In genomic region chr15:24962880-24963279, GRCh38 we compare ENCODE assay signal across 19 cellular contexts. TPM values are rescaled to one million over a fixed set of nuclear protein-coding genes. Genes with fewer than 3 reads are reported as not detected.
DNase-seq lines count a peak whose midpoint lies in the region; ATAC-seq, FAIRE-seq and TF ChIP-seq lines count a peak whose summit lies in the region.
"Had no signal": no experiment of that assay in that cellular context is flagged by ENCODE, and none has a peak within 500 bp of the region (broad histone marks: within the 10 kb centered on the region; RNA-seq: fewer than 3 reads in every experiment).

No MANE protein-coding gene starts in this region.

- H3K9me3 Mint-ChIP-seq in GM23338, result peaks cover 60% of the 10 kb centered on the region
- peaks cover 20% of the 10 kb centered on the region for H3K9me3 Mint-ChIP-seq in WTC11

- FAIRE-seq in GM12891 (lab: Jason Lieb, UNC), result peak; percentile 5
- FAIRE-seq: GM18507, H1 had no signal

- H3K4me1 Mint-ChIP-seq in GM23338, result peaks cover 43% of the 10 kb centered on the region; the same call in 2 of the 3 replicates
- peaks cover 64% of the 10 kb centered on the region for H3K4me1 Mint-ChIP-seq in WTC11

- TF ChIP-seq CTCF in GM23338 (conservative IDR thresholded peaks at IDR 0.05; ENCODE audit: low read depth in 2 of 2), result no peak
- no peak for TF ChIP-seq CTCF in WTC11 (IDR thresholded peaks at IDR 0.05)
- no peak for TF ChIP-seq CTCF in gastrocnemius medialis (IDR thresholded peaks at IDR 0.05 in 4 of 5, conservative IDR thresholded peaks at IDR 0.05 in 1 of 5)
- TF ChIP-seq CTCF in hepatocyte (IDR thresholded peaks at IDR 0.05; ENCODE audit: poor library complexity), result no peak

- H3K27ac ChIP-seq in GM23338 (ENCODE audit: low read depth), result no peak overlapping the region; the same call in 1 of the 2 replicates
- peak overlapping the region in 3 of 4 donors; percentile 2 to 96 (median 95) for H3K27ac ChIP-seq in gastrocnemius medialis
- no peak overlapping the region for H3K27ac ChIP-seq in hepatocyte

- peaks cover 96% of the 10 kb centered on the region for H3K36me3 Mint-ChIP-seq in GM23338 (ENCODE audit: low read depth)
- H3K36me3 Mint-ChIP-seq in WTC11, result peaks cover 90% of the 10 kb centered on the region

- CTCF ChIA-PET in WTC11 (lab: Charles Lee), result interaction anchor here (0.6 kb wide), 1 partner anchor 13 kb away, joined by 3 read pairs; no protein-coding TSS in a partner anchor

- H4K20me1 ChIP-seq in GM23338 (replicated peaks; ENCODE audit: insufficient read depth), result peaks cover 30% of the 10 kb centered on the region
- peaks cover 37% of the 10 kb centered on the region for H4K20me1 ChIP-seq in hepatocyte (ENCODE audit: insufficient read depth, poor library complexity, severe bottlenecking)

- peaks cover 100% of the 10 kb centered on the region for H3K79me2 ChIP-seq in GM23338 (replicated peaks; ENCODE audit: insufficient read depth)
- peaks cover 95% of the 10 kb centered on the region for H3K79me2 ChIP-seq in hepatocyte

- H3K4me1 ChIP-seq in GM23338 (ENCODE audit: insufficient read depth), result peaks cover 19% of the 10 kb centered on the region
- H3K4me1 ChIP-seq in gastrocnemius medialis, result peaks cover 0 to 11% of the 10 kb centered on the region in 2 donors
- H3K4me1 ChIP-seq in hepatocyte (ENCODE audit: insufficient read depth), result no peaks in the 10 kb centered on the region

- H3K9me3 ChIP-seq in gastrocnemius medialis, result no peaks in the 10 kb centered on the region
- H3K9me3 ChIP-seq in hepatocyte (ENCODE audit: low read depth), result no peaks in the 10 kb centered on the region

- H3K4me3 Mint-ChIP-seq in GM23338 (peak overlapping the region; percentile 25), WTC11 (peak overlapping the region; percentile 45)
- H3K4me3 Mint-ChIP-seq: CD4-positive, alpha-beta memory T cell had no signal

- intact Hi-C loops in gastrocnemius medialis (cut with DNase I; ENCODE audit: low total_unique reads), result no loop called here

- H3K27ac Mint-ChIP-seq in GM23338, result no peak overlapping the region; the same call in 1 of the 2 replicates
- peak overlapping the region; percentile 53 for H3K27ac Mint-ChIP-seq in WTC11
- H3K27ac Mint-ChIP-seq: CD4-positive, alpha-beta memory T cell had no signal

- H3F3A ChIP-seq in GM23338 (replicated peaks; ENCODE audit: low read depth), result peaks cover 3% of the 10 kb centered on the region; the same call in 1 of the 2 replicates

- ATAC-seq in GM23338 (no peak), WTC11 (no peak), gastrocnemius medialis (no peak)

- H3K27me3 Mint-ChIP-seq in GM23338 (ENCODE audit: insufficient read depth, low read depth, poor library complexity), result peaks cover 7% of the 10 kb centered on the region
- H3K27me3 Mint-ChIP-seq in WTC11 (ENCODE audit: low read depth), result peaks cover 2% of the 10 kb centered on the region; the same call in 1 of the 2 replicates
- H3K27me3 Mint-ChIP-seq: CD4-positive, alpha-beta memory T cell had no signal

- no peak overlapping the region for H3K4me3 ChIP-seq in GM23338
- H3K4me3 ChIP-seq in gastrocnemius medialis, result no peak overlapping the region
- no peak overlapping the region for H3K4me3 ChIP-seq in hepatocyte

- WGBS in hepatocyte (ENCODE audit: low lambda C conversion rate, missing lambda C conversion rate), result 82% methylated on average over 4 of the region's 4 CpGs

- peaks cover 67% of the 10 kb centered on the region for H3K36me3 ChIP-seq in GM23338 (ENCODE audit: insufficient read depth)
- H3K36me3 ChIP-seq in gastrocnemius medialis, result peaks cover 0 to 17% of the 10 kb centered on the region in 2 donors
- H3K36me3 ChIP-seq in hepatocyte (replicated peaks; ENCODE audit: insufficient read depth, low read depth), result peaks cover 2% of the 10 kb centered on the region

- DNase-seq in GM12891 (ENCODE audit: insufficient read length, low spot score) (no peak), GM23338 (ENCODE audit: low spot score) (no peak), WTC11 (ENCODE audit: low spot score) (no peak), gastrocnemius medialis (no peak), retina (no peak), hepatocyte (ENCODE audit: low spot score) (no peak)
- DNase-seq: C1 segment of cervical spinal cord; Calu3; CD4-positive, alpha-beta memory T cell; COR-L47; DMS53; DMS79 treated with DMSO at 0.1 percent for 48 hours; GF-D8; H7; HCEC 1CT had no signal

- TF ChIP-seq POLR2A in GM12891 (IDR thresholded peaks at IDR 0.05; ENCODE audit: low read depth, low read length) (no peak), gastrocnemius medialis (IDR thresholded peaks at IDR 0.05) (no peak)

- in situ Hi-C loops in gastrocnemius medialis (cut with MboI; ENCODE audit: low sequenced_read_pairs in 4 of 4), result no loop called here

- H2AFZ ChIP-seq in GM23338, result no peak overlapping the region
- no peak overlapping the region for H2AFZ ChIP-seq in hepatocyte

- H3K27me3 ChIP-seq in GM23338 (ENCODE audit: insufficient read depth), result no peaks in the 10 kb centered on the region
- no peaks in the 10 kb centered on the region for H3K27me3 ChIP-seq in gastrocnemius medialis
- no peaks in the 10 kb centered on the region for H3K27me3 ChIP-seq in hepatocyte

- POLR2A ChIA-PET in WTC11 (lab: Charles Lee), result interaction anchor here (0.6 kb wide), 2 partner anchors 79 to 972 kb away, joined by 3 read pairs; no protein-coding TSS in a partner anchor

- H3K4me2 ChIP-seq in GM23338, result no peak overlapping the region
- no peak overlapping the region for H3K4me2 ChIP-seq in hepatocyte

- H3K9me2 ChIP-seq in GM23338 (ENCODE audit: insufficient read depth) (no peaks in the 10 kb centered on the region), hepatocyte (replicated peaks; ENCODE audit: insufficient read depth) (no peaks in the 10 kb centered on the region)

TF ChIP-seq in GM12891, 5 proteins besides CTCF, POLR2A, EP300 and RAD21:
- TF ChIP-seq TAF1 (IDR thresholded peaks at IDR 0.05; ENCODE audit: low read depth, low read length), result no peak
- TF ChIP-seq POU2F2 (IDR thresholded peaks at IDR 0.05; ENCODE audit: low read depth, low read length), result no peak
- TF ChIP-seq POLR2AphosphoS5 (IDR thresholded peaks at IDR 0.05; ENCODE audit: low read depth, low read length), result no peak
- no peak for TF ChIP-seq PAX5 (IDR thresholded peaks at IDR 0.05; ENCODE audit: insufficient read depth, low read length, severe bottlenecking)
- no peak for TF ChIP-seq SPI1 (IDR thresholded peaks at IDR 0.05; ENCODE audit: low read depth, low read length)

TF ChIP-seq in GM23338, 12 proteins besides CTCF, POLR2A, EP300 and RAD21 (continues in another document):
- no peak for TF ChIP-seq ZNF331 (CRISPR knock-in tag; IDR thresholded peaks at IDR 0.05; ENCODE audit: low read depth)
- no peak for TF ChIP-seq ZNF114 (CRISPR knock-in tag; IDR thresholded peaks at IDR 0.05)
- no peak for TF ChIP-seq ETS1 (IDR thresholded peaks at IDR 0.05)

TF ChIP-seq in WTC11, 78 proteins besides CTCF, POLR2A, EP300 and RAD21 (continues in another document):
- TF ChIP-seq ZNF317 (CRISPR knock-in tag; IDR thresholded peaks at IDR 0.05; ENCODE audit: borderline replicate concordance, low read depth) (no peak), MYBL2 (CRISPR knock-in tag; IDR thresholded peaks at IDR 0.05) (no peak), ZNF263 (CRISPR knock-in tag; IDR thresholded peaks at IDR 0.05; ENCODE audit: low read depth) (no peak), ARID4B (CRISPR knock-in tag; IDR thresholded peaks at IDR 0.05; ENCODE audit: borderline replicate concordance) (no peak), HMGA2 (CRISPR knock-in tag; IDR thresholded peaks at IDR 0.05) (no peak), IRF2 (CRISPR knock-in tag; IDR thresholded peaks at IDR 0.05; ENCODE audit: borderline replicate concordance, low read depth) (no peak), PRRX2 (CRISPR knock-in tag; IDR thresholded peaks at IDR 0.05) (no peak), RELA (CRISPR knock-in tag; IDR thresholded peaks at IDR 0.05; ENCODE audit: borderline replicate concordance) (no peak)

RNA-seq across cellular contexts. Expression of gene SNRPN, which starts 8.1 kb away (rescaled TPM):
- 51.2 TPM for polyA plus RNA-seq in GM12891 (2012; ENCODE audit: low read depth, missing spikeins)
- 966 TPM in 2 replicates for total RNA-seq in GM23338 (2014; rRNA removed; shearing (Covaris generic))
- polyA plus RNA-seq in GM23338 (2016; fragmentation: Nextera tagmentation; extraction: Ambion mirVana) (868 and 919 TPM in 2 replicates), hepatocyte (258 and 283 TPM in 2 replicates)
- total RNA-seq in WTC11 (2021) (800 to 879 TPM (median 874 TPM) in 3 replicates), gastrocnemius medialis (100 to 1,000 TPM; 101 to 323 (median 181) TPM), hepatocyte (225 and 242 TPM in 2 replicates)
- total RNA-seq: Calu3 had no signal

RNA-seq across cellular contexts. Expression of gene SNURF, which starts 8.1 kb away (rescaled TPM):
- polyA plus RNA-seq in GM12891 (2012; ENCODE audit: low read depth, missing spikeins), result 10.0 TPM
- 54.0 and 63.6 TPM in 2 replicates for total RNA-seq in GM23338 (2014; rRNA removed; shearing (Covaris generic))
- polyA plus RNA-seq in GM23338 (2016; fragmentation: Nextera tagmentation; extraction: Ambion mirVana) (17.6 and 19.1 TPM in 2 replicates), hepatocyte (6.2 and 7.2 TPM in 2 replicates)
- total RNA-seq in WTC11 (2021) (50.8 to 77.2 TPM (median 66.8 TPM) in 3 replicates), gastrocnemius medialis (10 to 100 TPM in 1 of 4 donors, 1 to 10 TPM in 3; 3.8 to 16.5 (median 6.0) TPM), hepatocyte (7.7 and 12.0 TPM in 2 replicates)
- total RNA-seq: A172, Calu3, G401 had no signal

Comparison
In these comparisons a context has a peak if more than half of its experiments do, and no peak if none do; other contexts are left out.
1. H3K27ac ChIP-seq: peak in gastrocnemius medialis (3 of 4); none in GM23338 (single experiment) and hepatocyte (single experiment).